In the genomic region with DNA sequence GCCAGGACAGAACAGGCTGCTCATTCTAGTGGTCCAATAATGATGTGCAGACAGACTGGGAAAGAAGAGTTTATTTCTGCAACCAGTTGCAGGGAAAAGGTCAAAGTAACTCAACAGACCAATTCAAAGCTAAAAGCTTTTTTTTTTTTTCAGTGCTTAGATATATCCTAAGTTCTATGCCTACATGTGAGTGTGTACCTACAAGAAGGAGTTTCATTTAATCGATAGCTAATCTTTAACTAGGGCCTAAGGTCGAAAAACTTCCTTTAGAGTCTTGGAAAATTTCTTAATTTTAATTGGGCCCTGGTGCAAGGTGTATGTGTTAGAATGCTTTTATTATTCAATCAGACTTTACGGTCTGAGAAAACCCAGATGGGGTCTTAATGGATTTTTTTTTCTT, we compare ENCODE assay signal across 28 cellular contexts.
"Had no signal": no experiment of that assay in that cellular context is flagged by ENCODE, and none has a peak within 500 bp of the region (broad histone marks: within the 10 kb centered on the region; RNA-seq: fewer than 3 reads in every experiment).

No MANE protein-coding gene starts in this region.

- H3K27me3 ChIP-seq: neutrophil, pancreas, right lobe of liver, sigmoid colon, spleen, suprapubic skin, testis, tibial artery, transverse colon, upper lobe of right lung, uterus had no signal

- DNase-seq: naive thymus-derived CD4-positive, alpha-beta T cell; natural killer cell; nephron progenitor cell; nucleus accumbens; pancreas; psoas muscle; right cardiac atrium; right lobe of liver; sigmoid colon; spleen; stimulated activated CD4-positive, alpha-beta T cell treated with anti-CD3 and anti-CD28 coated beads, Interleukin-12 subunit alpha, Interleukin-12 subunit beta, amount 100 ng/mL, for 4 hours; stimulated activated CD4-positive, alpha-beta T cell treated with anti-CD3 and anti-CD28 coated beads, Interleukin-1b, Interleukin-23, amount 100 ng/mL, for 48 hours; stimulated activated CD4-positive, alpha-beta T cell treated with anti-CD3 and anti-CD28 coated beads, Interleukin-4, amount 100 ng/mL, for 1 hour; stimulated activated CD4-positive, alpha-beta T cell treated with anti-CD3 and anti-CD28 coated beads, Interleukin-4, amount 100 ng/mL, for 4 hours; stimulated activated CD8-positive, alpha-beta memory T cell treated with anti-CD3 and anti-CD28 coated beads, Interleukin-4, amount 100 ng/mL, for 48 hours; stimulated activated naive CD4-positive, alpha-beta T cell; stimulated activated naive CD8-positive, alpha-beta T cell treated with anti-CD3 and anti-CD28 coated beads, Interleukin-15, amount 100 ng/mL, for 72 hours; stimulated activated naive CD8-positive, alpha-beta T cell treated with anti-CD3 and anti-CD28 coated beads, Interleukin-15, Interleukin-2, amounts not matched to agents 100 U/mL and 50 U/mL, for 24 hours; substantia nigra; testis; tibial artery; transverse colon; upper lobe of right lung; uterus had no signal

- H3K27ac ChIP-seq: neutrophil, pancreas, psoas muscle, right lobe of liver, sigmoid colon, spleen, suprapubic skin, testis, tibial artery, upper lobe of right lung, uterus had no signal

- H3K4me3 ChIP-seq: pancreas, psoas muscle, right lobe of liver, sigmoid colon, smooth muscle cell, spleen, suprapubic skin, testis, tibial artery, transverse colon, upper lobe of right lung, uterus had no signal

- ATAC-seq: naive thymus-derived CD4-positive, alpha-beta T cell; natural killer cell; pancreas; psoas muscle; right cardiac atrium; right lobe of liver; stimulated activated memory B cell treated with anti-CD40 and anti-IgM and Interleukin-4, amounts not matched to agents 10 μg/mL and 1 μg/mL and 100 μg/mL, for 72 hours; stimulated activated naive CD8-positive, alpha-beta T cell treated with anti-CD3 and anti-CD28 coated beads, Interleukin-15, amount 100 ng/mL, for 72 hours; stimulated activated naive CD8-positive, alpha-beta T cell treated with anti-CD3 and anti-CD28 coated beads, Interleukin-15, Interleukin-2, amounts not matched to agents 100 U/mL and 50 U/mL, for 24 hours; upper lobe of right lung had no signal

- H3K9me3 ChIP-seq: neutrophil, pancreas, psoas muscle, right lobe of liver, sigmoid colon, suprapubic skin, testis, tibial artery, transverse colon, upper lobe of right lung, uterus had no signal

- H3K4me1 ChIP-seq: pancreas, psoas muscle, right lobe of liver, sigmoid colon, spleen, suprapubic skin, testis, upper lobe of right lung, uterus had no signal

- H3K36me3 ChIP-seq: neutrophil, pancreas, right lobe of liver, sigmoid colon, spleen, suprapubic skin, tibial artery, transverse colon, upper lobe of right lung, uterus had no signal

- FAIRE-seq: pancreas had no signal
